Comparison of ENCODE assay signal across 14 cellular contexts in genomic region chr7:84191842-84192241, GRCh38. TPM values are rescaled to one million over a fixed set of nuclear protein-coding genes. Genes with fewer than 3 reads are reported as not detected.
DNase-seq lines count a peak whose midpoint lies in the region; ATAC-seq, FAIRE-seq and TF ChIP-seq lines count a peak whose summit lies in the region.
"Had no signal": no experiment of that assay in that cellular context is flagged by ENCODE, and none has a peak within 500 bp of the region (broad histone marks: within the 10 kb centered on the region; RNA-seq: fewer than 3 reads in every experiment).

No MANE protein-coding gene starts in this region.

- no peak for TF ChIP-seq POLR2A in HCT116 (IDR thresholded peaks at IDR 0.05; ENCODE audit: borderline replicate concordance, extremely low read depth, insufficient read depth, insufficient read length)

- no peaks in the 10 kb centered on the region for H4K20me1 ChIP-seq in HCT116 (ENCODE audit: insufficient read depth)

- H3K9me2 ChIP-seq in HCT116 (ENCODE audit: insufficient read depth), result no peaks in the 10 kb centered on the region

- H3K27ac ChIP-seq in ACC112 (ENCODE audit: low read depth, low read length), result peak overlapping the region; percentile 50
- H3K27ac ChIP-seq in HCT116 (ENCODE audit: low read depth, low read length), result no peak overlapping the region

- no peak overlapping the region for H3K9ac ChIP-seq in HCT116 (ENCODE audit: low read length)

- DNase-seq in HCT116 (ENCODE audit: low read depth, low spot score) (no peak), bronchial epithelial cell (ENCODE audit: low read depth) (peak; percentile 68), lung microvascular endothelial cell (ENCODE audit: low read depth in 2 of 2) (peak; percentile 57 to 68), SIG-M5 (lab: John Stamatoyannopoulos, UW) (no peak), activated T-cell treated with anti-CD3 and anti-CD28 coated beads for 4 hours (no peak), NCI-H2107 (lab: John Stamatoyannopoulos, UW) (no peak)
- DNase-seq in activated CD4-positive, alpha-beta T cell treated with anti-CD3 and anti-CD28 coated beads for 1 hour, result no peak
- DNase-seq: activated CD4-positive, alpha-beta T cell treated with anti-CD3 and anti-CD28 coated beads, Interleukin-2, amount 50 U/mL, for 1 hour; activated naive CD4-positive, alpha-beta T cell treated with anti-CD3 and anti-CD28 coated beads, Interleukin-2, amount 10 ng/mL, durations not matched to agents 7 days and 5 days; MM.1S; NCI-H526 treated with DMSO at 0.1 percent for 48 hours had no signal

- no peak for FAIRE-seq in bronchial epithelial cell (lab: Jason Lieb, UNC)

- intact Hi-C loops in HCT116 (cut with micrococcal nuclease), result no loop called here

- H3K4me3 ChIP-seq in ACC112 (ENCODE audit: low read depth, low read length), result peak overlapping the region; percentile 82
- no peak overlapping the region for H3K4me3 ChIP-seq in HCT116 (replicated peaks in 1 of 2; ENCODE audit: low read depth in 1 of 2, low read length in 2 of 2)
- H3K4me3 ChIP-seq in bronchial epithelial cell (ENCODE audit: low read depth, low read length), result peak overlapping the region; percentile 1

- H3K27me3 ChIP-seq in ACC112 (ENCODE audit: insufficient read depth, low read length) (no peaks in the 10 kb centered on the region), HCT116 (ENCODE audit: insufficient read depth, low read length) (no peaks in the 10 kb centered on the region), bronchial epithelial cell (ENCODE audit: control insufficient read depth, insufficient read depth, low read length) (no peaks in the 10 kb centered on the region)

- POLR2A ChIA-PET in HCT116 (lab: Charles Lee), result no interaction called here

- H3K36me3 ChIP-seq in ACC112 (ENCODE audit: insufficient read depth, low read length) (no peaks in the 10 kb centered on the region), HCT116 (ENCODE audit: control insufficient read depth in 1 of 2, insufficient read depth in 2 of 2, low read length in 2 of 2) (no peaks in the 10 kb centered on the region), bronchial epithelial cell (ENCODE audit: control insufficient read depth, insufficient read depth, low read length) (no peaks in the 10 kb centered on the region)

- no peak overlapping the region for H3K4me2 ChIP-seq in HCT116 (ENCODE audit: low read length)

- no peak for TF ChIP-seq RAD21 in HCT116 (IDR thresholded peaks at IDR 0.05; ENCODE audit: low read depth)

- CTCF ChIA-PET in HCT116 (lab: Charles Lee), result no interaction called here

- H3K79me2 ChIP-seq in ACC112 (ENCODE audit: control insufficient read depth, insufficient read depth, low read length, unreplicated experiment) (peaks cover 30% of the 10 kb centered on the region), HCT116 (ENCODE audit: insufficient read depth, low read length) (no peaks in the 10 kb centered on the region; the same call in 1 of the 2 replicates)

- no peak for ATAC-seq in HCT116
- ATAC-seq: natural killer cell treated with Interleukin-12 subunit alpha and Interleukin-12 subunit beta and Interleukin-15 and Interleukin-18, amount 100 ng/mL, for 72 hours; stimulated activated effector memory CD8-positive, alpha-beta T cell treated with anti-CD3 and anti-CD28 coated beads, Interleukin-12 subunit alpha, Interleukin-12 subunit beta, amount 100 ng/mL, for 72 hours had no signal

- H3K4me1 ChIP-seq in ACC112 (ENCODE audit: control insufficient read depth, insufficient read depth, low read length, unreplicated experiment) (peaks cover 48% of the 10 kb centered on the region), HCT116 (ENCODE audit: control insufficient read depth in 1 of 2, insufficient read depth in 2 of 2, low read length in 2 of 2) (peaks cover 12 to 50% of the 10 kb centered on the region in 2 experiments; a peak in 3 of 4 replicates)

- TF ChIP-seq CTCF in HCT116 (IDR thresholded peaks at IDR 0.05 in 2 of 3, conservative IDR thresholded peaks at IDR 0.05 in 1 of 3; ENCODE audit: borderline replicate concordance in 1 of 3, insufficient read depth in 1 of 3, low read depth in 2 of 3, low read length in 2 of 3) (no peak), bronchial epithelial cell (IDR thresholded peaks at IDR 0.05; ENCODE audit: insufficient read depth, low read length, severe bottlenecking) (no peak)

- H2AFZ ChIP-seq in ACC112 (ENCODE audit: low read length, unreplicated experiment) (peak overlapping the region; percentile 26), HCT116 (ENCODE audit: low read depth, low read length, poor library complexity, severe bottlenecking) (peak overlapping the region; percentile 22)

- H3K9me3 ChIP-seq in HCT116 (ENCODE audit: control insufficient read depth in 1 of 2, insufficient read depth in 1 of 2, low read depth in 1 of 2, low read length in 2 of 2), result no peaks in the 10 kb centered on the region

- RAD21 ChIA-PET in HCT116 (lab: Charles Lee; ENCODE audit: low non-redundant PET in 1 of 2, low total read pairs in 2 of 2, uncharacterized antibody in 2 of 2, unreplicated experiment in 2 of 2), result no interaction called here

- BruUV-seq in HCT116 (replicated peaks; lab: Mats Ljungman, UMichigan), result no TSS peak

TF ChIP-seq in HCT116, 20 proteins besides CTCF, POLR2A, EP300 and RAD21:
- no peak for TF ChIP-seq TCF7L2 (IDR thresholded peaks at IDR 0.05; ENCODE audit: borderline replicate concordance, extremely low read depth, insufficient read depth, insufficient read length)
- no peak for TF ChIP-seq CEBPB (IDR thresholded peaks at IDR 0.05; ENCODE audit: low read depth)
- TF ChIP-seq YY1 (IDR thresholded peaks at IDR 0.05; ENCODE audit: extremely low read depth, insufficient replicate concordance, low read depth, low read length), result no peak
- no peak for TF ChIP-seq FOSL1 (IDR thresholded peaks at IDR 0.05; ENCODE audit: low read depth)
- TF ChIP-seq MAX (IDR thresholded peaks at IDR 0.05), result no peak
- TF ChIP-seq EZH2 (IDR thresholded peaks at IDR 0.05), result no peak
- TF ChIP-seq SP1 (IDR thresholded peaks at IDR 0.05; ENCODE audit: low read depth), result no peak
- TF ChIP-seq ZBTB33 (IDR thresholded peaks at IDR 0.05; ENCODE audit: extremely low read depth, insufficient replicate concordance, low read length), result no peak
- TF ChIP-seq EGR1 (IDR thresholded peaks at IDR 0.05; ENCODE audit: low read depth), result no peak
- no peak for TF ChIP-seq SRF (IDR thresholded peaks at IDR 0.05; ENCODE audit: low read depth)

RNA-seq across cellular contexts. Expression of gene SEMA3A, which starts 2.7 kb away (rescaled TPM):
- total RNA-seq in HCT116 (2021; ENCODE audit: unreplicated experiment), result 14.2 TPM
- polyA plus RNA-seq in HCT116 (2012), result 3.7 TPM in 2 replicates
- 57.7 and 60.3 TPM in 2 replicates for total RNA-seq in bronchial epithelial cell
- 21.6 and 56.7 TPM in 2 replicates for total RNA-seq in lung microvascular endothelial cell

Comparison
In these comparisons a context has a peak if more than half of its experiments do, and no peak if none do; other contexts are left out.
1. H3K4me3 ChIP-seq: peak in ACC112 (single experiment) and bronchial epithelial cell (single experiment); none in HCT116 (0 of 2).
2. DNase-seq: peak in bronchial epithelial cell (single experiment) and lung microvascular endothelial cell (2 of 2); none in HCT116 (single experiment), SIG-M5 (single experiment), activated T-cell treated with anti-CD3 and anti-CD28 coated beads for 4 hours (single experiment), NCI-H2107 (single experiment) and activated CD4-positive, alpha-beta T cell treated with anti-CD3 and anti-CD28 coated beads for 1 hour (single experiment).